21 cellular contexts compared by ENCODE assay signal in the genomic region with DNA sequence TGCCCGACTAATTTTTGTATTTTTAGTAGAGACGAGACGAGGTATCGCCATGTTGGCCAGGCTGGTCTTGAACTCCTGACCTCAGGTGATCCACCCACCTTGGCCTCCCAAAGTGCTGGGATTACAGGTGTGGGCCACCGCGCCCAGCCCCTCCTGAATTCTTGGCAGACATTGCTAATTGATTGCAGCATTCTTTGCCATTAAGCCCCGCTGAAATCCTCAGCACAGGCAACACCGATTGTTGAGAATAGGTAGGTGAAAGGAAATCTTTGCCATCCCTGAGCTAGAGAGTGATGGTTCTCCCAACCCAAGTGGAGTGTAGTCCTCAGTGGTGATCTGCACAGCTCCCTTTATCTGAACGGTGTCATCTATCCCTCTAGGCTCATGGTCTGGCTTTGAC. TPM values are rescaled to one million over a fixed set of nuclear protein-coding genes. Genes with fewer than 3 reads are reported as not detected.
DNase-seq lines count a peak whose midpoint lies in the region; ATAC-seq and TF ChIP-seq lines count a peak whose summit lies in the region.
"Had no signal": no experiment of that assay in that cellular context is flagged by ENCODE, and none has a peak within 500 bp of the region (broad histone marks: within the 10 kb centered on the region; RNA-seq: fewer than 3 reads in every experiment).

No MANE protein-coding gene starts in this region.

- peaks cover 32% of the 10 kb centered on the region for H3K36me3 Mint-ChIP-seq in activated naive CD4-positive, alpha-beta T cell treated with anti-CD3 and anti-CD28 coated beads, Interleukin-2, amount 10 ng/mL, durations not matched to agents 7 days and 5 days
- peaks cover 35% of the 10 kb centered on the region for H3K36me3 Mint-ChIP-seq in activated naive CD4-positive, alpha-beta T cell treated with anti-CD3 and anti-CD28 coated beads for 36 hours (ENCODE audit: low read depth)
- peaks cover 39% of the 10 kb centered on the region for H3K36me3 Mint-ChIP-seq in activated T-helper 1 cell treated with anti-CD3 and anti-CD28 coated beads, Interleukin-12 subunit alpha, Interleukin-12 subunit beta, Interleukin-2, Interleukin-4 antibody, amounts not matched to agents 30 ng/mL and 10 ng/mL and 1 ng/mL, durations not matched to agents 14 hours and 24 hours and 36 hours (ENCODE audit: low read depth)
- peaks cover 22% of the 10 kb centered on the region for H3K36me3 Mint-ChIP-seq in central memory CD8-positive, alpha-beta T cell (ENCODE audit: insufficient read depth)
- peaks cover 17% of the 10 kb centered on the region for H3K36me3 Mint-ChIP-seq in progenitor cell of endocrine pancreas (ENCODE audit: insufficient read depth)

- H3K4me3 Mint-ChIP-seq in activated naive CD4-positive, alpha-beta T cell treated with anti-CD3 and anti-CD28 coated beads, Interleukin-2, amount 10 ng/mL, durations not matched to agents 7 days and 5 days: peak overlapping the region; percentile 52
- no peak overlapping the region for H3K4me3 Mint-ChIP-seq in activated naive CD4-positive, alpha-beta T cell treated with anti-CD3 and anti-CD28 coated beads for 36 hours
- H3K4me3 Mint-ChIP-seq in activated T-helper 1 cell treated with anti-CD3 and anti-CD28 coated beads, Interleukin-12 subunit alpha, Interleukin-12 subunit beta, Interleukin-2, Interleukin-4 antibody, amounts not matched to agents 30 ng/mL and 10 ng/mL and 1 ng/mL, durations not matched to agents 14 hours and 24 hours and 36 hours: peak overlapping the region; percentile 49
- H3K4me3 Mint-ChIP-seq in central memory CD8-positive, alpha-beta T cell: peak overlapping the region; percentile 13
- peak overlapping the region; percentile 14 for H3K4me3 Mint-ChIP-seq in progenitor cell of endocrine pancreas (ENCODE audit: low read depth)

- ATAC-seq in central memory CD8-positive, alpha-beta T cell (replicated peaks; ENCODE audit: extremely low read depth, poor library complexity, severe bottlenecking): no peak
- ATAC-seq in HG03025 (IDR thresholded peaks at IDR 0.05; ENCODE audit: low FRiP score, unreplicated experiment) (no peak), HG03520 (IDR thresholded peaks at IDR 0.05; ENCODE audit: unreplicated experiment) (no peak)
- ATAC-seq: gastrocnemius medialis, T-cell had no signal

- CTCF ChIA-PET in activated naive CD4-positive, alpha-beta T cell treated with anti-CD3 and anti-CD28 coated beads, Interleukin-2, amount 10 ng/mL, durations not matched to agents 7 days and 5 days (lab: Charles Lee): interaction anchor here (1.0 to 7.6 kb wide), 7 partner anchors 9 to 197 kb away, joined by 3 to 160 read pairs (median 3); a partner anchor contains a TSS
- CTCF ChIA-PET in activated naive CD4-positive, alpha-beta T cell treated with anti-CD3 and anti-CD28 coated beads for 36 hours (lab: Charles Lee): interaction anchor here (1.0 to 8.1 kb wide), 5 partner anchors 19 to 257 kb away, joined by 4 to 169 read pairs (median 4); a partner anchor contains a TSS

- H3K4me1 Mint-ChIP-seq in activated naive CD4-positive, alpha-beta T cell treated with anti-CD3 and anti-CD28 coated beads, Interleukin-2, amount 10 ng/mL, durations not matched to agents 7 days and 5 days: peaks cover 32% of the 10 kb centered on the region
- peaks cover 27% of the 10 kb centered on the region for H3K4me1 Mint-ChIP-seq in activated naive CD4-positive, alpha-beta T cell treated with anti-CD3 and anti-CD28 coated beads for 36 hours (ENCODE audit: low read depth)
- H3K4me1 Mint-ChIP-seq in activated T-helper 1 cell treated with anti-CD3 and anti-CD28 coated beads, Interleukin-12 subunit alpha, Interleukin-12 subunit beta, Interleukin-2, Interleukin-4 antibody, amounts not matched to agents 30 ng/mL and 10 ng/mL and 1 ng/mL, durations not matched to agents 14 hours and 24 hours and 36 hours (ENCODE audit: low read depth): peaks cover 48% of the 10 kb centered on the region
- peaks cover 24% of the 10 kb centered on the region for H3K4me1 Mint-ChIP-seq in central memory CD8-positive, alpha-beta T cell
- peaks cover 21% of the 10 kb centered on the region for H3K4me1 Mint-ChIP-seq in progenitor cell of endocrine pancreas (ENCODE audit: low read depth)

- TF ChIP-seq CTCF in progenitor cell of endocrine pancreas (IDR thresholded peaks at IDR 0.05; ENCODE audit: unreplicated experiment): no peak

- DNase-seq in activated naive CD4-positive, alpha-beta T cell treated with anti-CD3 and anti-CD28 coated beads, Interleukin-2, amount 10 ng/mL, durations not matched to agents 7 days and 5 days: no peak
- no peak for DNase-seq in activated naive CD4-positive, alpha-beta T cell treated with anti-CD3 and anti-CD28 coated beads for 36 hours
- DNase-seq in activated T-helper 1 cell treated with anti-CD3 and anti-CD28 coated beads, Interleukin-12 subunit alpha, Interleukin-12 subunit beta, Interleukin-2, Interleukin-4 antibody, amounts not matched to agents 30 ng/mL and 10 ng/mL and 1 ng/mL, durations not matched to agents 14 hours and 24 hours and 36 hours (ENCODE audit: low spot score): no peak
- no peak for DNase-seq in central memory CD8-positive, alpha-beta T cell (ENCODE audit: low spot score in 2 of 2)
- no peak for DNase-seq in progenitor cell of endocrine pancreas (ENCODE audit: low spot score, unreplicated experiment)
- DNase-seq in NCI-H1694 treated with DMSO at 0.1 percent for 48 hours (lab: John Stamatoyannopoulos, UW): no peak
- DNase-seq: activated gamma-delta T cell treated with Interleukin-2 at 50 U/mL for 16 hours; central memory CD4-positive, alpha-beta T cell; DMS153; gastrocnemius medialis; KBM-7; mesenchymal stem cell; NCI-H1417 treated with DMSO at 0.1 percent for 48 hours; NCI-H2107; nucleus accumbens; RPMI8226; stomach; T-cell; trophoblast cell had no signal

- peak overlapping the region; percentile 28 for H3K27ac Mint-ChIP-seq in activated naive CD4-positive, alpha-beta T cell treated with anti-CD3 and anti-CD28 coated beads, Interleukin-2, amount 10 ng/mL, durations not matched to agents 7 days and 5 days
- H3K27ac Mint-ChIP-seq in activated naive CD4-positive, alpha-beta T cell treated with anti-CD3 and anti-CD28 coated beads for 36 hours: no peak overlapping the region
- H3K27ac Mint-ChIP-seq in activated T-helper 1 cell treated with anti-CD3 and anti-CD28 coated beads, Interleukin-12 subunit alpha, Interleukin-12 subunit beta, Interleukin-2, Interleukin-4 antibody, amounts not matched to agents 30 ng/mL and 10 ng/mL and 1 ng/mL, durations not matched to agents 14 hours and 24 hours and 36 hours: peak overlapping the region; percentile 23
- H3K27ac Mint-ChIP-seq in central memory CD8-positive, alpha-beta T cell (ENCODE audit: low read depth): no peak overlapping the region
- H3K27ac Mint-ChIP-seq in progenitor cell of endocrine pancreas: no peak overlapping the region
- H3K27ac Mint-ChIP-seq: T-cell had no signal

- H3K27me3 Mint-ChIP-seq in activated naive CD4-positive, alpha-beta T cell treated with anti-CD3 and anti-CD28 coated beads, Interleukin-2, amount 10 ng/mL, durations not matched to agents 7 days and 5 days: no peaks in the 10 kb centered on the region
- no peaks in the 10 kb centered on the region for H3K27me3 Mint-ChIP-seq in activated naive CD4-positive, alpha-beta T cell treated with anti-CD3 and anti-CD28 coated beads for 36 hours (ENCODE audit: low read depth)
- H3K27me3 Mint-ChIP-seq in activated T-helper 1 cell treated with anti-CD3 and anti-CD28 coated beads, Interleukin-12 subunit alpha, Interleukin-12 subunit beta, Interleukin-2, Interleukin-4 antibody, amounts not matched to agents 30 ng/mL and 10 ng/mL and 1 ng/mL, durations not matched to agents 14 hours and 24 hours and 36 hours (ENCODE audit: insufficient read depth): no peaks in the 10 kb centered on the region
- no peaks in the 10 kb centered on the region for H3K27me3 Mint-ChIP-seq in central memory CD8-positive, alpha-beta T cell
- no peaks in the 10 kb centered on the region for H3K27me3 Mint-ChIP-seq in progenitor cell of endocrine pancreas
- H3K27me3 Mint-ChIP-seq: T-cell had no signal

- intact Hi-C loops in activated naive CD4-positive, alpha-beta T cell treated with anti-CD3 and anti-CD28 coated beads for 36 hours (cut with micrococcal nuclease): loop anchor here (5.0 kb wide), 1 partner anchor 118 kb away; a partner anchor contains a TSS
- intact Hi-C loops in activated T-helper 1 cell treated with anti-CD3 and anti-CD28 coated beads, Interleukin-12 subunit alpha, Interleukin-12 subunit beta, Interleukin-2, Interleukin-4 antibody, amounts not matched to agents 30 ng/mL and 10 ng/mL and 1 ng/mL, durations not matched to agents 14 hours and 24 hours and 36 hours (cut with micrococcal nuclease): no loop called here

- no peaks in the 10 kb centered on the region for H3K9me3 Mint-ChIP-seq in activated naive CD4-positive, alpha-beta T cell treated with anti-CD3 and anti-CD28 coated beads, Interleukin-2, amount 10 ng/mL, durations not matched to agents 7 days and 5 days
- no peaks in the 10 kb centered on the region for H3K9me3 Mint-ChIP-seq in activated naive CD4-positive, alpha-beta T cell treated with anti-CD3 and anti-CD28 coated beads for 36 hours
- H3K9me3 Mint-ChIP-seq in activated T-helper 1 cell treated with anti-CD3 and anti-CD28 coated beads, Interleukin-12 subunit alpha, Interleukin-12 subunit beta, Interleukin-2, Interleukin-4 antibody, amounts not matched to agents 30 ng/mL and 10 ng/mL and 1 ng/mL, durations not matched to agents 14 hours and 24 hours and 36 hours: no peaks in the 10 kb centered on the region
- H3K9me3 Mint-ChIP-seq in central memory CD8-positive, alpha-beta T cell: no peaks in the 10 kb centered on the region
- H3K9me3 Mint-ChIP-seq in progenitor cell of endocrine pancreas (ENCODE audit: low read depth): no peaks in the 10 kb centered on the region
- H3K9me3 Mint-ChIP-seq: T-cell had no signal

RNA-seq across cellular contexts. Expression of a gene that starts 1.6 kb away (rescaled TPM):
- 100 to 1,000 TPM; 139 to 141 TPM for total RNA-seq in activated naive CD4-positive, alpha-beta T cell treated with anti-CD3 and anti-CD28 coated beads for 36 hours
- total RNA-seq in activated T-helper 1 cell treated with anti-CD3 and anti-CD28 coated beads, Interleukin-12 subunit alpha, Interleukin-12 subunit beta, Interleukin-2, Interleukin-4 antibody, amounts not matched to agents 30 ng/mL and 10 ng/mL and 1 ng/mL, durations not matched to agents 14 hours and 24 hours and 36 hours: 228 and 239 TPM in 2 replicates
- total RNA-seq in progenitor cell of endocrine pancreas: 111 and 117 TPM in 2 replicates

RNA-seq across cellular contexts. Expression of a gene that starts 20.4 kb away (rescaled TPM):
- 10 to 100 TPM; 22.6 to 24.2 TPM for total RNA-seq in activated naive CD4-positive, alpha-beta T cell treated with anti-CD3 and anti-CD28 coated beads for 36 hours
- 45.4 and 57.1 TPM in 2 replicates for total RNA-seq in activated T-helper 1 cell treated with anti-CD3 and anti-CD28 coated beads, Interleukin-12 subunit alpha, Interleukin-12 subunit beta, Interleukin-2, Interleukin-4 antibody, amounts not matched to agents 30 ng/mL and 10 ng/mL and 1 ng/mL, durations not matched to agents 14 hours and 24 hours and 36 hours
- total RNA-seq in progenitor cell of endocrine pancreas: 13.8 and 16.2 TPM in 2 replicates

RNA-seq across cellular contexts. Expression of a gene that starts 27.6 kb away (rescaled TPM):
- 10 to 100 TPM; 49.8 to 51.3 TPM for total RNA-seq in activated naive CD4-positive, alpha-beta T cell treated with anti-CD3 and anti-CD28 coated beads for 36 hours
- 38.8 and 39.0 TPM in 2 replicates for total RNA-seq in activated T-helper 1 cell treated with anti-CD3 and anti-CD28 coated beads, Interleukin-12 subunit alpha, Interleukin-12 subunit beta, Interleukin-2, Interleukin-4 antibody, amounts not matched to agents 30 ng/mL and 10 ng/mL and 1 ng/mL, durations not matched to agents 14 hours and 24 hours and 36 hours
- total RNA-seq in progenitor cell of endocrine pancreas: 14.5 and 16.6 TPM in 2 replicates

RNA-seq across cellular contexts. Expression of a gene that starts 30.3 kb away (rescaled TPM):
- total RNA-seq in activated naive CD4-positive, alpha-beta T cell treated with anti-CD3 and anti-CD28 coated beads for 36 hours: 10 to 100 TPM; 69.9 to 70.8 TPM
- 60.5 and 68.6 TPM in 2 replicates for total RNA-seq in activated T-helper 1 cell treated with anti-CD3 and anti-CD28 coated beads, Interleukin-12 subunit alpha, Interleukin-12 subunit beta, Interleukin-2, Interleukin-4 antibody, amounts not matched to agents 30 ng/mL and 10 ng/mL and 1 ng/mL, durations not matched to agents 14 hours and 24 hours and 36 hours
- 83.4 and 90.6 TPM in 2 replicates for total RNA-seq in progenitor cell of endocrine pancreas

RNA-seq across cellular contexts. Expression of a gene that starts 36.4 kb away (rescaled TPM):
- 100 to 1,000 TPM; 443 to 448 TPM for total RNA-seq in activated naive CD4-positive, alpha-beta T cell treated with anti-CD3 and anti-CD28 coated beads for 36 hours
- 530 and 545 TPM in 2 replicates for total RNA-seq in activated T-helper 1 cell treated with anti-CD3 and anti-CD28 coated beads, Interleukin-12 subunit alpha, Interleukin-12 subunit beta, Interleukin-2, Interleukin-4 antibody, amounts not matched to agents 30 ng/mL and 10 ng/mL and 1 ng/mL, durations not matched to agents 14 hours and 24 hours and 36 hours
- 64.1 and 64.8 TPM in 2 replicates for total RNA-seq in progenitor cell of endocrine pancreas

Comparison
In these comparisons a context has a peak if more than half of its experiments do, and no peak if none do; other contexts are left out.
1. H3K27ac Mint-ChIP-seq: peak in activated naive CD4-positive, alpha-beta T cell treated with anti-CD3 and anti-CD28 coated beads, Interleukin-2, amount 10 ng/mL, durations not matched to agents 7 days and 5 days (single experiment) and activated T-helper 1 cell treated with anti-CD3 and anti-CD28 coated beads, Interleukin-12 subunit alpha, Interleukin-12 subunit beta, Interleukin-2, Interleukin-4 antibody, amounts not matched to agents 30 ng/mL and 10 ng/mL and 1 ng/mL, durations not matched to agents 14 hours and 24 hours and 36 hours (single experiment); none in activated naive CD4-positive, alpha-beta T cell treated with anti-CD3 and anti-CD28 coated beads for 36 hours (single experiment), central memory CD8-positive, alpha-beta T cell (single experiment) and progenitor cell of endocrine pancreas (single experiment).